22 cellular contexts compared by ENCODE assay signal in the genomic region with DNA sequence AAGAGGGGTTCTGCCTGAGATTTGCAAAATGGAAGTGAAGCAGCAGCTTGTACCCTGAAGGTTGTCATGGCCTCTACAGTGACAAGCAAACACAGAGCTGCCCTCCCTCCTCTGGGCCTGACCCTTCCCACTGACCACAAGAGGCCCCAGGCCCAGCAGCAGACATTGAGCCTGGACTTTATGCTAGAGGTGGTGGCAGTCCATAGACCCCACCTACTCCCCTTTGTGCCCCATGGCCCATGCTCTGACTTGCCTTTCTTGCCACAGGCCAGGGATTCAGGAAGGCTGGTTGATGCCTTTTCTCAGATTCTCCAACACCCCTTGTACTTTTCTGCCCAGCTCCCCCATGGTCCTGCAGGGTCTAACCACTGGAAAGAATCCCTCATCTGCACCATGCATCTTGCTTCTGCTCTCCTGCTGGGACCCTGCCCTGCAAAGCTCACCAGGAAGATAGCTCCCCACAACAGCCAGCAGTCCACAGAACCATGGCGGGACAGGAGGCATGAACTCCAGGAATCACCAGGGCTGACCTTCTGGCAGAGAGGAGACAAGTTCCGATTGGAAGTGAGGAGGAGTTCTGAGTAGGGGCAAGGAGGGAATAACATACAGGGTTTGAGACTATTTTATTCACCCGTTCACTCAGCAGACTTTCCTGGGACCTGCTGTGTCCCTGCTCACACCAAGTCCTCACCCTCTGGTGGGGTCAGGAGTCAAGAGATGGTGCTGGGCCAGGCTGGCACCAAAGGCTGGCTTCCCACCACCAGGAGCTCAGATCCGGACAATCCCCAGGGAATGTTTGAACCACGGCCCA.
DNase-seq lines count a peak whose midpoint lies in the region; ATAC-seq and TF ChIP-seq lines count a peak whose summit lies in the region.
"Had no signal": no experiment of that assay in that cellular context is flagged by ENCODE, and none has a peak within 500 bp of the region (broad histone marks: within the 10 kb centered on the region; RNA-seq: fewer than 3 reads in every experiment).

No MANE protein-coding gene starts in this region.

- TF ChIP-seq CTCF in esophagus muscularis mucosa (IDR thresholded peaks at IDR 0.05) (no peak), type B pancreatic cell (conservative IDR thresholded peaks at IDR 0.05) (no peak), natural killer cell (IDR thresholded peaks at IDR 0.05) (no peak)

- H3K27me3 ChIP-seq in esophagus muscularis mucosa, result no peaks in the 10 kb centered on the region

- intact Hi-C loops in activated T-helper 1 cell treated with anti-CD3 and anti-CD28 coated beads, Interleukin-12 subunit alpha, Interleukin-12 subunit beta, Interleukin-2, Interleukin-4 antibody, amounts not matched to agents 30 ng/mL and 10 ng/mL and 1 ng/mL, durations not matched to agents 14 hours and 24 hours and 36 hours (cut with micrococcal nuclease), result no loop called here
- intact Hi-C loops in esophagus muscularis mucosa (cut with DNase I), result no loop called here
- intact Hi-C loops in natural killer cell (cut with micrococcal nuclease), result no loop called here

- H3K9me3 ChIP-seq in esophagus muscularis mucosa, result peaks cover 0 to 6% (median 0%) of the 10 kb centered on the region in 4 donors
- H3K9me3 ChIP-seq: Caco-2 had no signal

- WGBS in esophagus muscularis mucosa, result 94% methylated on average over 5 of the region's 5 CpGs

- H3K4me1 Mint-ChIP-seq in activated CD8-positive, alpha-beta memory T cell treated with anti-CD3 and anti-CD28 coated beads, Interleukin-2, amount 10 ng/mL, durations not matched to agents 7 days and 5 days, result peaks cover 16% of the 10 kb centered on the region
- peaks cover 24% of the 10 kb centered on the region for H3K4me1 Mint-ChIP-seq in activated T-helper 1 cell treated with anti-CD3 and anti-CD28 coated beads, Interleukin-12 subunit alpha, Interleukin-12 subunit beta, Interleukin-2, Interleukin-4 antibody, amounts not matched to agents 30 ng/mL and 10 ng/mL and 1 ng/mL, durations not matched to agents 14 hours and 24 hours and 36 hours (ENCODE audit: low read depth)
- H3K4me1 Mint-ChIP-seq in type B pancreatic cell (ENCODE audit: unreplicated experiment) (peaks cover 4% of the 10 kb centered on the region), natural killer cell (no peaks in the 10 kb centered on the region)

- H3K27ac Mint-ChIP-seq in activated CD8-positive, alpha-beta memory T cell treated with anti-CD3 and anti-CD28 coated beads, Interleukin-2, amount 10 ng/mL, durations not matched to agents 7 days and 5 days, result no peak overlapping the region
- H3K27ac Mint-ChIP-seq in activated T-helper 1 cell treated with anti-CD3 and anti-CD28 coated beads, Interleukin-12 subunit alpha, Interleukin-12 subunit beta, Interleukin-2, Interleukin-4 antibody, amounts not matched to agents 30 ng/mL and 10 ng/mL and 1 ng/mL, durations not matched to agents 14 hours and 24 hours and 36 hours, result peak overlapping the region; percentile 45
- H3K27ac Mint-ChIP-seq in type B pancreatic cell (no peak overlapping the region), natural killer cell (no peak overlapping the region)
- H3K27ac Mint-ChIP-seq: CD4-positive, alpha-beta T cell; HFFc6 had no signal

- H3K9me3 Mint-ChIP-seq in activated CD8-positive, alpha-beta memory T cell treated with anti-CD3 and anti-CD28 coated beads, Interleukin-2, amount 10 ng/mL, durations not matched to agents 7 days and 5 days (ENCODE audit: low read depth), result no peaks in the 10 kb centered on the region
- H3K9me3 Mint-ChIP-seq in activated T-helper 1 cell treated with anti-CD3 and anti-CD28 coated beads, Interleukin-12 subunit alpha, Interleukin-12 subunit beta, Interleukin-2, Interleukin-4 antibody, amounts not matched to agents 30 ng/mL and 10 ng/mL and 1 ng/mL, durations not matched to agents 14 hours and 24 hours and 36 hours, result no peaks in the 10 kb centered on the region
- H3K9me3 Mint-ChIP-seq in type B pancreatic cell (no peaks in the 10 kb centered on the region), natural killer cell (no peaks in the 10 kb centered on the region)
- H3K9me3 Mint-ChIP-seq: CD4-positive, alpha-beta T cell; HFFc6 had no signal

- H3K4me1 ChIP-seq in esophagus muscularis mucosa, result peaks cover 0 to 13% (median 4%) of the 10 kb centered on the region in 4 donors
- H3K4me1 ChIP-seq: Caco-2 had no signal

- CTCF ChIA-PET in activated CD8-positive, alpha-beta memory T cell treated with anti-CD3 and anti-CD28 coated beads, Interleukin-2, amount 10 ng/mL, durations not matched to agents 7 days and 5 days (lab: Charles Lee), result interaction anchor here (1.2 kb wide), 1 partner anchor 14 kb away, joined by 3 read pairs; no protein-coding TSS in a partner anchor

- no peak overlapping the region for H3K4me3 Mint-ChIP-seq in activated CD8-positive, alpha-beta memory T cell treated with anti-CD3 and anti-CD28 coated beads, Interleukin-2, amount 10 ng/mL, durations not matched to agents 7 days and 5 days
- no peak overlapping the region for H3K4me3 Mint-ChIP-seq in activated T-helper 1 cell treated with anti-CD3 and anti-CD28 coated beads, Interleukin-12 subunit alpha, Interleukin-12 subunit beta, Interleukin-2, Interleukin-4 antibody, amounts not matched to agents 30 ng/mL and 10 ng/mL and 1 ng/mL, durations not matched to agents 14 hours and 24 hours and 36 hours
- H3K4me3 Mint-ChIP-seq in type B pancreatic cell, result no peak overlapping the region
- H3K4me3 Mint-ChIP-seq in natural killer cell, result no peak overlapping the region
- H3K4me3 Mint-ChIP-seq: CD4-positive, alpha-beta T cell; HFFc6; IgD-negative memory B cell had no signal

- no peaks in the 10 kb centered on the region for H3K27me3 Mint-ChIP-seq in activated CD8-positive, alpha-beta memory T cell treated with anti-CD3 and anti-CD28 coated beads, Interleukin-2, amount 10 ng/mL, durations not matched to agents 7 days and 5 days
- peaks cover 2% of the 10 kb centered on the region for H3K27me3 Mint-ChIP-seq in activated T-helper 1 cell treated with anti-CD3 and anti-CD28 coated beads, Interleukin-12 subunit alpha, Interleukin-12 subunit beta, Interleukin-2, Interleukin-4 antibody, amounts not matched to agents 30 ng/mL and 10 ng/mL and 1 ng/mL, durations not matched to agents 14 hours and 24 hours and 36 hours (ENCODE audit: insufficient read depth)
- H3K27me3 Mint-ChIP-seq in type B pancreatic cell (peaks cover 3% of the 10 kb centered on the region), natural killer cell (ENCODE audit: low read depth in 2 of 2) (peaks cover 3 to 5% of the 10 kb centered on the region in 2 donors)

- no peak for ATAC-seq in activated CD8-positive, alpha-beta memory T cell treated with anti-CD3 and anti-CD28 coated beads, Interleukin-2, amount 10 ng/mL, durations not matched to agents 7 days and 5 days
- ATAC-seq in natural killer cell, result no peak
- ATAC-seq: A549, HCT116 had no signal

- DNase-seq in activated CD8-positive, alpha-beta memory T cell treated with anti-CD3 and anti-CD28 coated beads, Interleukin-2, amount 10 ng/mL, durations not matched to agents 7 days and 5 days, result peak; percentile 19
- DNase-seq in activated CD8-positive, alpha-beta memory T cell treated with anti-CD3 and anti-CD28 coated beads, Interleukin-2, amount 50 U/mL, for 48 hours, result no peak
- DNase-seq in activated T-helper 1 cell treated with anti-CD3 and anti-CD28 coated beads, Interleukin-12 subunit alpha, Interleukin-12 subunit beta, Interleukin-2, Interleukin-4 antibody, amounts not matched to agents 30 ng/mL and 10 ng/mL and 1 ng/mL, durations not matched to agents 14 hours and 24 hours and 36 hours (ENCODE audit: low spot score), result no peak
- DNase-seq in esophagus muscularis mucosa (ENCODE audit: extremely low spot score), result peak; percentile 81
- DNase-seq in type B pancreatic cell (ENCODE audit: extremely low spot score, unreplicated experiment), result peak; percentile 47
- DNase-seq in medulla oblongata (ENCODE audit: extremely low spot score), result no peak
- no peak for DNase-seq in natural killer cell
- DNase-seq in NCI-H524 (lab: John Stamatoyannopoulos, UW), result no peak
- DNase-seq: AML-193; Caco-2; CD4-positive, alpha-beta T cell; DMS153; DMS79; GDM1; GOT3; H7; HFFc6 had no signal

- H3K36me3 ChIP-seq in esophagus muscularis mucosa, result no peaks in the 10 kb centered on the region

- no peak overlapping the region for H3K27ac ChIP-seq in esophagus muscularis mucosa (replicated peaks in 1 of 4)
- H3K27ac ChIP-seq: A549, C4-2B, HL-60 had no signal

- H3K36me3 Mint-ChIP-seq in activated CD8-positive, alpha-beta memory T cell treated with anti-CD3 and anti-CD28 coated beads, Interleukin-2, amount 10 ng/mL, durations not matched to agents 7 days and 5 days, result peaks cover 28% of the 10 kb centered on the region
- peaks cover 13% of the 10 kb centered on the region for H3K36me3 Mint-ChIP-seq in activated T-helper 1 cell treated with anti-CD3 and anti-CD28 coated beads, Interleukin-12 subunit alpha, Interleukin-12 subunit beta, Interleukin-2, Interleukin-4 antibody, amounts not matched to agents 30 ng/mL and 10 ng/mL and 1 ng/mL, durations not matched to agents 14 hours and 24 hours and 36 hours (ENCODE audit: low read depth)
- H3K36me3 Mint-ChIP-seq in type B pancreatic cell (peaks cover 3% of the 10 kb centered on the region), natural killer cell (no peaks in the 10 kb centered on the region)
- H3K36me3 Mint-ChIP-seq: IgD-negative memory B cell had no signal

- H3K4me3 ChIP-seq in esophagus muscularis mucosa, result no peak overlapping the region
- H3K4me3 ChIP-seq: A549 had no signal

- no peak for TF ChIP-seq POLR2A in esophagus muscularis mucosa (IDR thresholded peaks at IDR 0.05; ENCODE audit: low read depth)

- no peak for TF ChIP-seq EP300 in esophagus muscularis mucosa (IDR thresholded peaks at IDR 0.05)

Comparison
In these comparisons a context has a peak if more than half of its experiments do, and no peak if none do; other contexts are left out.
1. DNase-seq: peak in activated CD8-positive, alpha-beta memory T cell treated with anti-CD3 and anti-CD28 coated beads, Interleukin-2, amount 10 ng/mL, durations not matched to agents 7 days and 5 days (single experiment), esophagus muscularis mucosa (single experiment) and type B pancreatic cell (single experiment); none in activated CD8-positive, alpha-beta memory T cell treated with anti-CD3 and anti-CD28 coated beads, Interleukin-2, amount 50 U/mL, for 48 hours (single experiment), activated T-helper 1 cell treated with anti-CD3 and anti-CD28 coated beads, Interleukin-12 subunit alpha, Interleukin-12 subunit beta, Interleukin-2, Interleukin-4 antibody, amounts not matched to agents 30 ng/mL and 10 ng/mL and 1 ng/mL, durations not matched to agents 14 hours and 24 hours and 36 hours (single experiment), medulla oblongata (single experiment), natural killer cell (single experiment) and NCI-H524 (0 of 2).